In genomic region chr17:37884516-37884915, GRCh38 we compare ENCODE assay signal across 27 cellular contexts. TPM values are rescaled to one million over a fixed set of nuclear protein-coding genes. Genes with fewer than 3 reads are reported as not detected.
DNase-seq lines count a peak whose midpoint lies in the region; ATAC-seq lines count a peak whose summit lies in the region.
"Had no signal": no experiment of that assay in that cellular context is flagged by ENCODE, and none has a peak within 500 bp of the region (broad histone marks: within the 10 kb centered on the region; RNA-seq: fewer than 3 reads in every experiment).

No MANE protein-coding gene starts in this region.

- peaks cover under 1 to 4% (median 1%) of the 10 kb centered on the region in 3 donors for H3K27me3 Mint-ChIP-seq in immature natural killer cell (ENCODE audit: low read depth in 3 of 3)

- H3K9me3 Mint-ChIP-seq in immature natural killer cell = peaks cover 0 to 2% (median 0%) of the 10 kb centered on the region in 6 donors
- H3K9me3 Mint-ChIP-seq: activated naive CD4-positive, alpha-beta T cell treated with anti-CD3 and anti-CD28 coated beads, Interleukin-2, amount 50 U/mL, for 72 hours; activated T-helper 1 cell treated with anti-CD3 and anti-CD28 coated beads, Interleukin-12 subunit alpha, Interleukin-12 subunit beta, Interleukin-2, Interleukin-4 antibody, amounts not matched to agents 30 ng/mL and 10 ng/mL and 1 ng/mL, durations not matched to agents 14 hours and 24 hours and 36 hours; nephron had no signal

- peak overlapping the region; percentile 62 to 84 (median 73) for H3K4me3 Mint-ChIP-seq in immature natural killer cell
- H3K4me3 Mint-ChIP-seq: activated T-helper 1 cell treated with anti-CD3 and anti-CD28 coated beads, Interleukin-12 subunit alpha, Interleukin-12 subunit beta, Interleukin-2, Interleukin-4 antibody, amounts not matched to agents 30 ng/mL and 10 ng/mL and 1 ng/mL, durations not matched to agents 14 hours and 24 hours and 36 hours; nephron had no signal

- H3K4me1 Mint-ChIP-seq in immature natural killer cell = peaks cover 9 to 17% of the 10 kb centered on the region in 2 donors
- H3K4me1 Mint-ChIP-seq: nephron had no signal

- no peak for ATAC-seq in GM18520 (IDR thresholded peaks at IDR 0.05; ENCODE audit: unreplicated experiment)
- ATAC-seq: activated CD4-positive, CD25-positive, alpha-beta regulatory T cell treated with anti-CD3 and anti-CD28 coated beads, Interleukin-2, amount 50 U/mL, for 24 hours; activated naive CD4-positive, alpha-beta T cell treated with anti-CD3 and anti-CD28 coated beads, Interleukin-2, amount 50 U/mL, for 72 hours; esophagus mucosa; gastrocnemius medialis; HCT116; left colon had no signal

- no peaks in the 10 kb centered on the region for H3K36me3 Mint-ChIP-seq in immature natural killer cell
- H3K36me3 Mint-ChIP-seq: activated naive CD4-positive, alpha-beta T cell treated with anti-CD3 and anti-CD28 coated beads, Interleukin-2, amount 50 U/mL, for 72 hours had no signal

- H3K27ac Mint-ChIP-seq in immature natural killer cell = peak overlapping the region in 4 of 6 donors; percentile 5 to 73 (median 62)
- H3K27ac Mint-ChIP-seq: activated naive CD4-positive, alpha-beta T cell treated with anti-CD3 and anti-CD28 coated beads, Interleukin-2, amount 50 U/mL, for 72 hours; activated T-helper 1 cell treated with anti-CD3 and anti-CD28 coated beads, Interleukin-12 subunit alpha, Interleukin-12 subunit beta, Interleukin-2, Interleukin-4 antibody, amounts not matched to agents 30 ng/mL and 10 ng/mL and 1 ng/mL, durations not matched to agents 14 hours and 24 hours and 36 hours; nephron had no signal

- H3K36me3 ChIP-seq in H7 (replicated peaks; ENCODE audit: control insufficient read depth, insufficient read depth, low read length) = no peaks in the 10 kb centered on the region
- H3K36me3 ChIP-seq: gastrocnemius medialis, sigmoid colon, vagina had no signal

- in situ Hi-C loops in ACHN (cut with HindIII; ENCODE audit: low pct_ligation_motif_present, low pct_unique_long_range_greater_than_20kb, low sequenced_read_pairs) = no loop called here

- DNase-seq in ACHN (peak; percentile 34), H7 (peak; percentile 9), NOMO-1 treated with dmso at 0.1 percent for 144 hours (lab: John Stamatoyannopoulos, UW; ENCODE audit: unreplicated experiment) (peak; percentile 1), immature natural killer cell (peak; percentile 12 to 21 (median 18)), NAMALWA (ENCODE audit: low spot score) (no peak), NCI-H345 treated with DMSO at 0.1 percent for 48 hours (lab: John Stamatoyannopoulos, UW; ENCODE audit: unreplicated experiment) (no peak), NCI-H1694 treated with DMSO at 0.1 percent for 48 hours (lab: John Stamatoyannopoulos, UW) (no peak)
- DNase-seq: cerebellar nuclear complex; effector CD4-positive, alpha-beta T cell; gastrocnemius medialis; left colon; NCI-H146; NCI-H774; sigmoid colon; T-helper 9 cell had no signal

- H3K27me3 ChIP-seq in H7 (ENCODE audit: control insufficient read depth, insufficient read depth, low read length) = no peaks in the 10 kb centered on the region
- H3K27me3 ChIP-seq: gastrocnemius medialis, sigmoid colon, vagina had no signal

- no peak overlapping the region for H3K4me3 ChIP-seq in H7 (ENCODE audit: insufficient read depth, low read depth, low read length)
- H3K4me3 ChIP-seq: gastrocnemius medialis, sigmoid colon, vagina had no signal

RNA-seq across cellular contexts. Expression of gene TBC1D3K, which starts 39.7 kb away (rescaled TPM):
- not detected in 2 replicates for total RNA-seq in H7 (2014; rRNA removed; shearing (Covaris generic))
- not detected for polyA plus RNA-seq in immature natural killer cell
- total RNA-seq: activated CD8-positive, alpha-beta memory T cell treated with anti-CD3 and anti-CD28 coated beads for 36 hours; activated naive CD4-positive, alpha-beta T cell treated with anti-CD3 and anti-CD28 coated beads, Interleukin-2, amount 50 U/mL, for 72 hours; activated T-helper 1 cell treated with anti-CD3 and anti-CD28 coated beads, Interleukin-12 subunit alpha, Interleukin-12 subunit beta, Interleukin-2, Interleukin-4 antibody, amounts not matched to agents 30 ng/mL and 10 ng/mL and 1 ng/mL, durations not matched to agents 14 hours and 24 hours and 36 hours; esophagus mucosa; left colon; sigmoid colon; SK-MEL-5; temporal lobe; vagina had no signal
- polyA plus RNA-seq: AG04450, sigmoid colon had no signal

Comparison
In these comparisons a context has a peak if more than half of its experiments do, and no peak if none do; other contexts are left out.
1. DNase-seq: peak in ACHN (single experiment), H7 (single experiment), NOMO-1 treated with dmso at 0.1 percent for 144 hours (single experiment) and immature natural killer cell (3 of 3); none in NAMALWA (single experiment), NCI-H345 treated with DMSO at 0.1 percent for 48 hours (single experiment) and NCI-H1694 treated with DMSO at 0.1 percent for 48 hours (single experiment).